9 cellular contexts compared by ENCODE assay signal in genomic region chr10:93061594-93062498, GRCh38. TPM values are rescaled to one million over a fixed set of nuclear protein-coding genes. Genes with fewer than 3 reads are reported as not detected.
DNase-seq lines count a peak whose midpoint lies in the region; ATAC-seq and TF ChIP-seq lines count a peak whose summit lies in the region.
"Had no signal": no experiment of that assay in that cellular context is flagged by ENCODE, and none has a peak within 500 bp of the region (broad histone marks: within the 10 kb centered on the region; RNA-seq: fewer than 3 reads in every experiment).

No MANE protein-coding gene starts in this region.

- intact Hi-C loops in Caco-2 (cut with micrococcal nuclease; ENCODE audit: unreplicated experiment), result no loop called here

- no peak overlapping the region for H3K27ac Mint-ChIP-seq in mesothelial cell of epicardium
- H3K27ac Mint-ChIP-seq in Caco-2 (ENCODE audit: unreplicated experiment), result no peak overlapping the region

- POLR2A ChIA-PET in AG04449 (lab: Yijun Ruan, JAX) (no interaction called here), Caco-2 (lab: Charles Lee) (interaction anchor here (0.6 kb wide), 1 partner anchor 640 kb away, joined by 7 read pairs; no protein-coding TSS in a partner anchor)

- H3K27me3 ChIP-seq in HL-60 (ENCODE audit: insufficient read depth, poor library complexity, severe bottlenecking) (peaks cover 44% of the 10 kb centered on the region), Caco-2 (replicated peaks; ENCODE audit: control insufficient read depth, insufficient read depth, low read length) (no peaks in the 10 kb centered on the region)
- peaks cover 6% of the 10 kb centered on the region for H3K27me3 ChIP-seq in effector memory CD4-positive, alpha-beta T cell (replicated peaks; ENCODE audit: control insufficient read depth, insufficient read depth, low read length, poor library complexity, severe bottlenecking)

- no TSS peak for BruUV-seq in Caco-2 (replicated peaks; lab: Mats Ljungman, UMichigan)

- H3K36me3 Mint-ChIP-seq in mesothelial cell of epicardium, result peaks cover 18% of the 10 kb centered on the region
- peaks cover 6% of the 10 kb centered on the region for H3K36me3 Mint-ChIP-seq in Caco-2 (ENCODE audit: insufficient read depth, unreplicated experiment)

- H3K4me3 ChIP-seq in AG04449 (ENCODE audit: low read depth, low read length) (peak overlapping the region; percentile 50), HL-60 (replicated peaks; ENCODE audit: insufficient read depth, low read length) (peak overlapping the region; percentile 39), Caco-2 (ENCODE audit: low read depth, low read length) (no peak overlapping the region)
- H3K4me3 ChIP-seq in effector memory CD4-positive, alpha-beta T cell (ENCODE audit: insufficient read depth, low read depth, low read length, poor library complexity, severe bottlenecking), result peak overlapping the region; percentile 42

- CTCF ChIA-PET in AG04449 (lab: Yijun Ruan, JAX) (interaction anchor here (0.6 to 3.3 kb wide), 16 partner anchors 9 to 450 kb away, joined by 3 to 10 read pairs (median 4); partner anchors contain the start of gene CYP26A1), Caco-2 (lab: Charles Lee) (no interaction called here)

- no peaks in the 10 kb centered on the region for H3K9me3 Mint-ChIP-seq in mesothelial cell of epicardium
- no peaks in the 10 kb centered on the region for H3K9me3 Mint-ChIP-seq in Caco-2 (ENCODE audit: unreplicated experiment)

- peaks cover 72% of the 10 kb centered on the region for H3K27me3 Mint-ChIP-seq in mesothelial cell of epicardium (ENCODE audit: low read depth)
- H3K27me3 Mint-ChIP-seq in Caco-2 (ENCODE audit: insufficient read depth, unreplicated experiment), result no peaks in the 10 kb centered on the region

- H3K27ac ChIP-seq in HL-60 (replicated peaks), result no peak overlapping the region
- H3K27ac ChIP-seq in effector memory CD4-positive, alpha-beta T cell (ENCODE audit: insufficient read depth, low read length, poor library complexity, severe bottlenecking), result no peak overlapping the region

- H3K4me1 ChIP-seq in effector memory CD4-positive, alpha-beta T cell (ENCODE audit: control insufficient read depth, insufficient read depth, low read length, poor library complexity, severe bottlenecking), result peaks cover 18% of the 10 kb centered on the region
- no peaks in the 10 kb centered on the region for H3K4me1 ChIP-seq in Caco-2

- TF ChIP-seq CTCF in AG04449 (IDR thresholded peaks at IDR 0.05; ENCODE audit: insufficient read depth, low read length, missing control alignments), result no peak
- no peak for TF ChIP-seq CTCF in HL-60 (IDR thresholded peaks at IDR 0.05; ENCODE audit: insufficient read depth, low read length)
- TF ChIP-seq CTCF in mesothelial cell of epicardium (IDR thresholded peaks at IDR 0.05; ENCODE audit: unreplicated experiment), result no peak
- TF ChIP-seq CTCF in Caco-2 (IDR thresholded peaks at IDR 0.05; ENCODE audit: insufficient read depth in 1 of 2, low read depth in 1 of 2, low read length in 1 of 2, severe bottlenecking in 1 of 2, unreplicated experiment in 1 of 2), result no peak

- peaks cover 14% of the 10 kb centered on the region for H3K4me1 Mint-ChIP-seq in mesothelial cell of epicardium
- H3K4me1 Mint-ChIP-seq in Caco-2 (ENCODE audit: low read depth, unreplicated experiment), result no peaks in the 10 kb centered on the region

- H3K9me3 ChIP-seq in effector memory CD4-positive, alpha-beta T cell (ENCODE audit: control insufficient read depth, low read length), result no peaks in the 10 kb centered on the region
- no peaks in the 10 kb centered on the region for H3K9me3 ChIP-seq in Caco-2

- ATAC-seq in GM21619 (IDR thresholded peaks at IDR 0.05; ENCODE audit: unreplicated experiment), result no peak

- peak overlapping the region; percentile 55 for H3K4me3 Mint-ChIP-seq in mesothelial cell of epicardium
- no peak overlapping the region for H3K4me3 Mint-ChIP-seq in Caco-2 (ENCODE audit: unreplicated experiment)

- DNase-seq in AG04449 (ENCODE audit: low read depth, low spot score) (no peak), HL-60 (ENCODE audit: low read depth in 1 of 2, low spot score in 1 of 2) (no peak), mesothelial cell of epicardium (ENCODE audit: low spot score in 2 of 2, unreplicated experiment in 2 of 2) (no peak), NCI-H146 (lab: John Stamatoyannopoulos, UW) (no peak), NCI-H146 treated with DMSO at 0.1 percent for 48 hours (lab: John Stamatoyannopoulos, UW; ENCODE audit: unreplicated experiment) (no peak), Caco-2 (no peak)
- DNase-seq in effector memory CD4-positive, alpha-beta T cell, result no peak
- DNase-seq: SIG-M5 had no signal

- H3K36me3 ChIP-seq in effector memory CD4-positive, alpha-beta T cell (ENCODE audit: control insufficient read depth, insufficient read depth, low read length), result peaks cover 3% of the 10 kb centered on the region
- H3K36me3 ChIP-seq in Caco-2 (ENCODE audit: control insufficient read depth, insufficient read depth, low read length), result no peaks in the 10 kb centered on the region

RNA-seq across cellular contexts. Expression of gene CYP26C1, which starts 1.2 kb away (rescaled TPM):
- 0.38 to 0.60 TPM (median 0.44 TPM) in 3 replicates for total RNA-seq in mesothelial cell of epicardium
- 0.09 and 0.16 TPM in 2 replicates for total RNA-seq in Caco-2 (2022)

RNA-seq across cellular contexts. Expression of gene CYP26A1, which starts 11.8 kb away (rescaled TPM):
- total RNA-seq in mesothelial cell of epicardium, result 70.6 to 76.5 TPM (median 76.0 TPM) in 3 replicates
- total RNA-seq in Caco-2 (2022), result 0.82 and 0.93 TPM in 2 replicates

Comparison
In these comparisons a context has a peak if more than half of its experiments do, and no peak if none do; other contexts are left out.
1. RNA of gene CYP26A1, which starts 11.8 kb away (total RNA-seq): 70.6 to 76.5 TPM in mesothelial cell of epicardium; 0.82 to 0.93 TPM in Caco-2; every median in the first group is over 10 times any median in the second.